ENCODE assay signal across 22 cellular contexts in the genomic region with DNA sequence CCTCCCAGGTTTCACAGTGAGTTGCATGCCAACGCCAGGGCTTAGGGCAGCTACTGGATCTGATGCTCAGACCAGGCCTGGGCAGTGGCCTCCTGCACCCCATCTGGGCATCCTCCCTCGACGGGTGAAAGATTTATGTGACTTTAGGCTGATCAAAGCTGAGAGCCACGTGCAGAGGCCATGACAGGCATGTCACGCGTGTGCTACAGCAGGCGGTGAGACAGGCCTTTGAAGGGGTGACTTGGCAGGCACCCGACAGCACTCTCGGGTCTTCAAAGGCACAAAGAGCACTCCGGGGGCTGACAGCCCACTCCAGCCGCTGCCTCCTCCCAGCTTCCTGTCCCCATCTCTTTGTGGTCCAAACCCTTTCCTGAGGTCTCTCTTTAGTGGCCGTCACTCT.
"Had no signal": no experiment of that assay in that cellular context is flagged by ENCODE, and none has a peak within 500 bp of the region (broad histone marks: within the 10 kb centered on the region; RNA-seq: fewer than 3 reads in every experiment).

No MANE protein-coding gene starts in this region.

- H3K36me3 ChIP-seq: neural progenitor cell, ovary, tibial artery had no signal

- H3K36me3 Mint-ChIP-seq: memory B cell; natural killer cell treated with Interleukin-12 subunit alpha and Interleukin-12 subunit beta and Interleukin-15 and Interleukin-18, amount 100 ng/mL, for 72 hours; neural progenitor cell; stimulated activated memory B cell treated with anti-CD40 and anti-IgM and Interleukin-4, amounts not matched to agents 10 μg/mL and 1 μg/mL and 100 μg/mL, for 72 hours; type B pancreatic cell had no signal

- H3K9ac ChIP-seq: neural progenitor cell had no signal

- H3K4me3 Mint-ChIP-seq: memory B cell; natural killer cell treated with Interleukin-12 subunit alpha and Interleukin-12 subunit beta and Interleukin-15 and Interleukin-18, amount 100 ng/mL, for 72 hours; neural progenitor cell; stimulated activated memory B cell treated with anti-CD40 and anti-IgM and Interleukin-4, amounts not matched to agents 10 μg/mL and 1 μg/mL and 100 μg/mL, for 72 hours; type B pancreatic cell had no signal

- ATAC-seq: left lobe of liver; natural killer cell treated with Interleukin-12 subunit alpha and Interleukin-12 subunit beta and Interleukin-15 and Interleukin-18, amount 100 ng/mL, for 72 hours; psoas muscle; right cardiac atrium; stimulated activated memory B cell treated with anti-CD40 and anti-IgM and Interleukin-4, amounts not matched to agents 10 μg/mL and 1 μg/mL and 100 μg/mL, for 72 hours; stimulated activated naive CD8-positive, alpha-beta T cell treated with anti-CD3 and anti-CD28 coated beads, Interleukin-15, Interleukin-2, amounts not matched to agents 100 U/mL and 50 U/mL, for 24 hours had no signal

- H3K27me3 Mint-ChIP-seq: natural killer cell treated with Interleukin-12 subunit alpha and Interleukin-12 subunit beta and Interleukin-15 and Interleukin-18, amount 100 ng/mL, for 72 hours had no signal

- H3K4me1 ChIP-seq: neural progenitor cell, psoas muscle, testis, tibial artery had no signal

- DNase-seq: cortex of kidney; head of caudate nucleus; nucleus accumbens; ovary; spleen; stimulated activated CD4-positive, alpha-beta T cell treated with anti-CD3 and anti-CD28 coated beads, Interleukin-4, amount 100 ng/mL, for 4 hours; stimulated activated naive CD8-positive, alpha-beta T cell treated with anti-CD3 and anti-CD28 coated beads, Interleukin-15, Interleukin-2, amounts not matched to agents 100 U/mL and 50 U/mL, for 24 hours; substantia nigra; testis; tibial artery had no signal

- H3K9me3 Mint-ChIP-seq: memory B cell; natural killer cell treated with Interleukin-12 subunit alpha and Interleukin-12 subunit beta and Interleukin-15 and Interleukin-18, amount 100 ng/mL, for 72 hours; neural progenitor cell; stimulated activated memory B cell treated with anti-CD40 and anti-IgM and Interleukin-4, amounts not matched to agents 10 μg/mL and 1 μg/mL and 100 μg/mL, for 72 hours; type B pancreatic cell had no signal

- FAIRE-seq: frontal cortex, keratinocyte had no signal

- H2AFZ ChIP-seq: neural progenitor cell had no signal

- H3K27me3 ChIP-seq: neural progenitor cell, ovary, testis had no signal

- H3K27ac Mint-ChIP-seq: memory B cell; natural killer cell treated with Interleukin-12 subunit alpha and Interleukin-12 subunit beta and Interleukin-15 and Interleukin-18, amount 100 ng/mL, for 72 hours; neural progenitor cell; stimulated activated memory B cell treated with anti-CD40 and anti-IgM and Interleukin-4, amounts not matched to agents 10 μg/mL and 1 μg/mL and 100 μg/mL, for 72 hours; type B pancreatic cell had no signal

- H3K9me3 ChIP-seq: ovary, psoas muscle, spleen, testis, tibial artery had no signal

- H3K27ac ChIP-seq: neural progenitor cell, ovary, psoas muscle, skin epidermis, spleen, testis, tibial artery had no signal

- H3K4me2 ChIP-seq: neural progenitor cell had no signal

- H3K4me3 ChIP-seq: lung, neural progenitor cell, ovary, psoas muscle, skin epidermis, spleen, testis, tibial artery had no signal

- H3K4me1 Mint-ChIP-seq: memory B cell; stimulated activated memory B cell treated with anti-CD40 and anti-IgM and Interleukin-4, amounts not matched to agents 10 μg/mL and 1 μg/mL and 100 μg/mL, for 72 hours had no signal
